In the genomic region with DNA sequence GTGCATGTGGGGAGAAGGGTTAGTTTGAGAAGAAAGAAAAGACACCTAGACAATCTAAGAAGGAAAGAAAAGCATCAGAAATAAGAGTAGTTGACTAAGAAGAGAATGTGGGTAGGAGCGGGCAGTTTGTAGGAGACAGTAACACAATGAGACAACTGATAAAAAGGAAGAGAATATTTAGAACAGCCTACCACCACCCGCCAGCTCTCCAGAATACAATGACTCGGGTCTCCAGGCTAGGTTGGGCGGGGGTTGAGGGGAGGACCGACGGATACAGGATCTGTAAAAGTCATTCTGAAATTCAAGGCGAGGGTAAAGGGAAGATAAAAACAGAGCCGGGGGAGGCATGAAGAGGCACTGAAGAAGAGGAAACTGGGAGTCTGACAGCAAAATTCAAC, we compare ENCODE assay signal across 8 cellular contexts. TPM values are rescaled to one million over a fixed set of nuclear protein-coding genes. Genes with fewer than 3 reads are reported as not detected.
DNase-seq lines count a peak whose midpoint lies in the region; ATAC-seq and TF ChIP-seq lines count a peak whose summit lies in the region.

No MANE protein-coding gene starts in this region.

- POLR2A ChIA-PET in Panc1 (lab: Charles Lee), result no interaction called here

- H3K36me3 ChIP-seq in Panc1 (ENCODE audit: control insufficient read depth, insufficient read depth, low read length) (peaks cover 4% of the 10 kb centered on the region; the same call in 1 of the 2 replicates), urinary bladder (ENCODE audit: insufficient read depth) (no peaks in the 10 kb centered on the region)

- BruUV-seq in Panc1 (replicated peaks; lab: Mats Ljungman, UMichigan), result TSS peak; percentile 75

- ATAC-seq in Panc1 (no peak), GM21360 (IDR thresholded peaks at IDR 0.05; ENCODE audit: unreplicated experiment) (no peak)

- H3K4me3 ChIP-seq in Panc1 (ENCODE audit: low read depth in 2 of 2, low read length in 2 of 2) (peak overlapping the region; percentile 92 to 99), mononuclear cell (ENCODE audit: low read length) (peak overlapping the region; percentile 92), urinary bladder (ENCODE audit: low read depth, low read length) (peak overlapping the region; percentile 70)

- H3K27ac ChIP-seq in Panc1 (ENCODE audit: low read length), result peak overlapping the region; percentile 95
- H3K27ac ChIP-seq in urinary bladder (ENCODE audit: low read depth), result peak overlapping the region; percentile 97

- CTCF ChIA-PET in Panc1 (lab: Charles Lee), result no interaction called here

- no peaks in the 10 kb centered on the region for H3K27me3 ChIP-seq in Panc1 (ENCODE audit: control insufficient read depth, insufficient read depth, low read length)
- H3K27me3 ChIP-seq in mononuclear cell (ENCODE audit: insufficient read depth, low read length), result no peaks in the 10 kb centered on the region

- under 1% methylated on average over 8 of the region's 8 CpGs for WGBS in urinary bladder

- intact Hi-C loops in Panc1 (cut with micrococcal nuclease; ENCODE audit: unreplicated experiment), result no loop called here

- in situ Hi-C loops in GM13977 (cut with MboI; ENCODE audit: low pct_unique_long_range_greater_than_20kb, low sequenced_read_pairs, unreplicated experiment), result no loop called here
- in situ Hi-C loops in Panc1 (cut with HindIII; ENCODE audit: low pct_unique_long_range_greater_than_20kb, low sequenced_read_pairs), result no loop called here

- TF ChIP-seq CTCF in GM13977 (IDR thresholded peaks at IDR 0.05; ENCODE audit: extremely low read depth, insufficient read depth, missing control alignments) (no peak), Panc1 (IDR thresholded peaks at IDR 0.05) (no peak)

- H3K9me3 ChIP-seq in Panc1 (ENCODE audit: control insufficient read depth, insufficient read depth, low read depth, low read length), result no peaks in the 10 kb centered on the region
- no peaks in the 10 kb centered on the region for H3K9me3 ChIP-seq in mononuclear cell (ENCODE audit: low read depth, low read length)

- peak; percentile 40 for DNase-seq in GM13977 (ENCODE audit: low spot score)
- DNase-seq in Panc1 (ENCODE audit: low read depth, low spot score), result no peak
- DNase-seq in dermis blood vessel endothelial cell, result peak; percentile 50
- no peak for DNase-seq in 8988T
- no peak for DNase-seq in SHP77 treated with DMSO at 0.1 percent for 48 hours (lab: John Stamatoyannopoulos, UW)

- H3K4me1 ChIP-seq in Panc1 (ENCODE audit: control insufficient read depth, insufficient read depth, low read length) (peaks cover 7% of the 10 kb centered on the region; the same call in 1 of the 2 replicates), mononuclear cell (ENCODE audit: insufficient read depth, low read length) (peaks cover 26% of the 10 kb centered on the region), urinary bladder (ENCODE audit: insufficient read depth) (no peaks in the 10 kb centered on the region)

RNA-seq across cellular contexts. Expression of a gene that starts 0.7 kb away (rescaled TPM):
- total RNA-seq in Panc1 (2021; ENCODE audit: unreplicated experiment) (47.2 TPM), dermis blood vessel endothelial cell (60.7 and 66.9 TPM in 2 replicates), mononuclear cell (36.9 TPM), urinary bladder (42.6 TPM)
- polyA plus RNA-seq in Panc1 (2012; ENCODE audit: insufficient read length), result 44.7 TPM
- 56.4 TPM for polyA plus RNA-seq in urinary bladder

RNA-seq across cellular contexts. Expression of a gene that starts 4.2 kb away (rescaled TPM):
- total RNA-seq in Panc1 (2021; ENCODE audit: unreplicated experiment) (not detected), dermis blood vessel endothelial cell (not detected in 2 replicates), mononuclear cell (7.7 TPM), urinary bladder (not detected)
- polyA plus RNA-seq in Panc1 (2012; ENCODE audit: insufficient read length), result not detected
- polyA plus RNA-seq in urinary bladder, result not detected

RNA-seq across cellular contexts. Expression of a gene that starts 12.7 kb away (rescaled TPM):
- total RNA-seq in Panc1 (2021; ENCODE audit: unreplicated experiment) (not detected), dermis blood vessel endothelial cell (not detected in 2 replicates), mononuclear cell (1.0 TPM), urinary bladder (3.1 TPM)
- not detected for polyA plus RNA-seq in Panc1 (2012; ENCODE audit: insufficient read length)
- 1.7 TPM for polyA plus RNA-seq in urinary bladder

RNA-seq across cellular contexts. Expression of a gene that starts 19.1 kb away (rescaled TPM):
- total RNA-seq in Panc1 (2021; ENCODE audit: unreplicated experiment) (0.23 TPM), dermis blood vessel endothelial cell (not detected in 2 replicates), mononuclear cell (not detected), urinary bladder (not detected)
- not detected for polyA plus RNA-seq in Panc1 (2012; ENCODE audit: insufficient read length)
- not detected for polyA plus RNA-seq in urinary bladder

RNA-seq across cellular contexts. Expression of a gene that starts 20.8 kb away (rescaled TPM):
- total RNA-seq in Panc1 (2021; ENCODE audit: unreplicated experiment) (not detected), dermis blood vessel endothelial cell (not detected in 2 replicates), mononuclear cell (11.5 TPM), urinary bladder (0.32 TPM)
- polyA plus RNA-seq in Panc1 (2012; ENCODE audit: insufficient read length), result 0.41 TPM
- 0.62 TPM for polyA plus RNA-seq in urinary bladder

Comparison
In these comparisons a context has a peak if more than half of its experiments do, and no peak if none do; other contexts are left out.
1. DNase-seq: peak in GM13977 (single experiment) and dermis blood vessel endothelial cell (single experiment); none in Panc1 (single experiment), 8988T (single experiment) and SHP77 treated with DMSO at 0.1 percent for 48 hours (single experiment).
2. Peak in every context shown above with its lines, with median percentiles within 50 percentile points of each other: H3K4me3 ChIP-seq.